41 cellular contexts compared by ENCODE assay signal in genomic region chr12:94077209-94077608, GRCh38.
"Had no signal": no experiment of that assay in that cellular context is flagged by ENCODE, and none has a peak within 500 bp of the region (broad histone marks: within the 10 kb centered on the region; RNA-seq: fewer than 3 reads in every experiment).

No MANE protein-coding gene starts in this region.

- H3K27me3 ChIP-seq: adrenal gland, ascending aorta, body of pancreas, brain microvascular endothelial cell, breast epithelium, cardiac muscle cell had no signal

- ATAC-seq: activated naive CD4-positive, alpha-beta T cell treated with anti-CD3 and anti-CD28 coated beads, Interleukin-2, amount 50 U/mL, for 72 hours; activated naive CD8-positive, alpha-beta T cell treated with anti-CD3 and anti-CD28 coated beads, Interleukin-2, amount 50 U/mL, for 24 hours; activated T-cell treated with anti-CD3 and anti-CD28 coated beads, Interleukin-2, amount 50 U/mL, for 4 hours; activated T-cell treated with anti-CD3 and anti-CD28 coated beads, Interleukin-2, amount 50 U/mL, for 72 hours; activated T-helper 17 cell treated with anti-CD3 and anti-CD28 coated beads, Interleukin-2, amount 50 U/mL, for 72 hours; body of pancreas had no signal

- H3K27ac Mint-ChIP-seq: activated naive CD4-positive, alpha-beta T cell treated with anti-CD3 and anti-CD28 coated beads for 36 hours; activated naive CD4-positive, alpha-beta T cell treated with anti-CD3 and anti-CD28 coated beads, Interleukin-2, amount 10 ng/mL, durations not matched to agents 7 days and 5 days; activated naive CD4-positive, alpha-beta T cell treated with anti-CD3 and anti-CD28 coated beads, Interleukin-2, amount 50 U/mL, for 24 hours; activated naive CD4-positive, alpha-beta T cell treated with anti-CD3 and anti-CD28 coated beads, Interleukin-2, amount 50 U/mL, for 72 hours; activated naive CD8-positive, alpha-beta T cell; activated naive CD8-positive, alpha-beta T cell treated with anti-CD3 and anti-CD28 coated beads for 36 hours; activated naive CD8-positive, alpha-beta T cell treated with anti-CD3 and anti-CD28 coated beads, Interleukin-2, amount 10 ng/mL, durations not matched to agents 7 days and 5 days; activated naive CD8-positive, alpha-beta T cell treated with anti-CD3 and anti-CD28 coated beads, Interleukin-2, amount 50 U/mL, for 24 hours; activated T-cell treated with anti-CD3 and anti-CD28 coated beads, Interleukin-2, amount 50 U/mL, for 24 hours; activated T-cell treated with anti-CD3 and anti-CD28 coated beads, Interleukin-2, amount 50 U/mL, for 72 hours; activated T-helper 1 cell treated with anti-CD3 and anti-CD28 coated beads, Interleukin-12 subunit alpha, Interleukin-12 subunit beta, Interleukin-2, Interleukin-4 antibody, amounts not matched to agents 30 ng/mL and 10 ng/mL and 1 ng/mL, durations not matched to agents 14 hours and 24 hours and 36 hours; activated T-helper 17 cell treated with anti-CD3 and anti-CD28 coated beads, Interleukin-2, amount 50 U/mL, for 72 hours; activated T-helper 2 cell treated with anti-CD3 and anti-CD28 coated beads, Interferon-gamma antibody, Interleukin-2, Interleukin-4, amounts not matched to agents 10 μg/mL and 5 μg/mL and 100 μg/mL, durations not matched to agents 14 hours and 24 hours and 36 hours; brain had no signal

- H3K36me3 ChIP-seq: adrenal gland, ascending aorta, brain microvascular endothelial cell, breast epithelium, cardiac muscle cell had no signal

- H3K27ac ChIP-seq: adrenal gland, body of pancreas, brain microvascular endothelial cell, breast epithelium, cardiac muscle cell had no signal

- H3K9me3 Mint-ChIP-seq: activated naive CD4-positive, alpha-beta T cell treated with anti-CD3 and anti-CD28 coated beads for 36 hours; activated naive CD4-positive, alpha-beta T cell treated with anti-CD3 and anti-CD28 coated beads, Interleukin-2, amount 10 ng/mL, durations not matched to agents 7 days and 5 days; activated naive CD4-positive, alpha-beta T cell treated with anti-CD3 and anti-CD28 coated beads, Interleukin-2, amount 50 U/mL, for 24 hours; activated naive CD4-positive, alpha-beta T cell treated with anti-CD3 and anti-CD28 coated beads, Interleukin-2, amount 50 U/mL, for 72 hours; activated naive CD8-positive, alpha-beta T cell treated with anti-CD3 and anti-CD28 coated beads for 36 hours; activated naive CD8-positive, alpha-beta T cell treated with anti-CD3 and anti-CD28 coated beads, Interleukin-2, amount 10 ng/mL, durations not matched to agents 7 days and 5 days; activated naive CD8-positive, alpha-beta T cell treated with anti-CD3 and anti-CD28 coated beads, Interleukin-2, amount 50 U/mL, for 24 hours; activated T-cell treated with anti-CD3 and anti-CD28 coated beads, Interleukin-2, amount 50 U/mL, for 24 hours; activated T-cell treated with anti-CD3 and anti-CD28 coated beads, Interleukin-2, amount 50 U/mL, for 4 hours; activated T-cell treated with anti-CD3 and anti-CD28 coated beads, Interleukin-2, amount 50 U/mL, for 72 hours; activated T-helper 1 cell treated with anti-CD3 and anti-CD28 coated beads, Interleukin-12 subunit alpha, Interleukin-12 subunit beta, Interleukin-2, Interleukin-4 antibody, amounts not matched to agents 30 ng/mL and 10 ng/mL and 1 ng/mL, durations not matched to agents 14 hours and 24 hours and 36 hours; activated T-helper 17 cell treated with anti-CD3 and anti-CD28 coated beads, Interleukin-2, amount 50 U/mL, for 72 hours; activated T-helper 2 cell treated with anti-CD3 and anti-CD28 coated beads, Interferon-gamma antibody, Interleukin-2, Interleukin-4, amounts not matched to agents 10 μg/mL and 5 μg/mL and 100 μg/mL, durations not matched to agents 14 hours and 24 hours and 36 hours; brain; central memory CD8-positive, alpha-beta T cell had no signal

- H3K4me1 Mint-ChIP-seq: central memory CD8-positive, alpha-beta T cell had no signal

- H3K4me1 ChIP-seq: body of pancreas, breast epithelium had no signal

- H3K27me3 Mint-ChIP-seq: activated naive CD4-positive, alpha-beta T cell treated with anti-CD3 and anti-CD28 coated beads, Interleukin-2, amount 50 U/mL, for 24 hours; activated T-cell treated with anti-CD3 and anti-CD28 coated beads, Interleukin-2, amount 50 U/mL, for 24 hours; activated T-helper 17 cell treated with anti-CD3 and anti-CD28 coated beads, Interleukin-2, amount 50 U/mL, for 72 hours; brain had no signal

- H3K9me3 ChIP-seq: adrenal gland, ascending aorta, body of pancreas, breast epithelium had no signal

- H3K36me3 Mint-ChIP-seq: activated naive CD4-positive, alpha-beta T cell treated with anti-CD3 and anti-CD28 coated beads, Interleukin-2, amount 50 U/mL, for 24 hours; activated naive CD4-positive, alpha-beta T cell treated with anti-CD3 and anti-CD28 coated beads, Interleukin-2, amount 50 U/mL, for 72 hours; activated naive CD8-positive, alpha-beta T cell; activated naive CD8-positive, alpha-beta T cell treated with anti-CD3 and anti-CD28 coated beads for 36 hours; activated naive CD8-positive, alpha-beta T cell treated with anti-CD3 and anti-CD28 coated beads, Interleukin-2, amount 10 ng/mL, durations not matched to agents 7 days and 5 days; brain had no signal

- FAIRE-seq: astrocyte, bronchial epithelial cell had no signal

- DNase-seq: activated effector memory CD4-positive, alpha-beta T cell treated with anti-CD3 and anti-CD28 coated beads, Interleukin-2, amount 50 U/mL, for 16 hours; activated effector memory CD4-positive, alpha-beta T cell treated with Interleukin-2 at 50 U/mL for 16 hours; activated gamma-delta T cell; activated gamma-delta T cell treated with Interleukin-2 at 50 U/mL for 16 hours; activated naive CD4-positive, alpha-beta T cell; activated naive CD4-positive, alpha-beta T cell treated with anti-CD3 and anti-CD28 coated beads for 36 hours; activated naive CD4-positive, alpha-beta T cell treated with anti-CD3 and anti-CD28 coated beads, Interleukin-2, amount 10 ng/mL, durations not matched to agents 7 days and 5 days; activated naive CD4-positive, alpha-beta T cell treated with anti-CD3 and anti-CD28 coated beads, Interleukin-2, amount 50 U/mL, for 16 hours; activated naive CD4-positive, alpha-beta T cell treated with Interleukin-2 at 50 U/mL for 16 hours; activated naive CD8-positive, alpha-beta T cell treated with anti-CD3 and anti-CD28 coated beads for 36 hours; activated naive CD8-positive, alpha-beta T cell treated with anti-CD3 and anti-CD28 coated beads, Interleukin-2, amount 10 ng/mL, durations not matched to agents 7 days and 5 days; activated naive CD8-positive, alpha-beta T cell treated with anti-CD3 and anti-CD28 coated beads, Interleukin-2, amount 50 U/mL, for 24 hours; activated T-cell treated with anti-CD3 and anti-CD28 coated beads for 4 hours; activated T-cell treated with anti-CD3 and anti-CD28 coated beads, Interleukin-2, amount 50 U/mL, for 1 hour; activated T-cell treated with anti-CD3 and anti-CD28 coated beads, Interleukin-2, amount 50 U/mL, for 24 hours; activated T-cell treated with anti-CD3 and anti-CD28 coated beads, Interleukin-2, amount 50 U/mL, for 4 hours; activated T-cell treated with anti-CD3 and anti-CD28 coated beads, Interleukin-2, amount 50 U/mL, for 48 hours; activated T-cell treated with anti-CD3 and anti-CD28 coated beads, Interleukin-2, amount 50 U/mL, for 72 hours; adrenal gland; amniotic stem cell; amygdala; anterior cingulate cortex; aorta; body of pancreas; brain microvascular endothelial cell; caudate nucleus; central memory CD4-positive, alpha-beta T cell; cerebellar nuclear complex had no signal

- H3K4me3 Mint-ChIP-seq: activated naive CD4-positive, alpha-beta T cell treated with anti-CD3 and anti-CD28 coated beads for 36 hours; activated naive CD4-positive, alpha-beta T cell treated with anti-CD3 and anti-CD28 coated beads, Interleukin-2, amount 10 ng/mL, durations not matched to agents 7 days and 5 days; activated naive CD4-positive, alpha-beta T cell treated with anti-CD3 and anti-CD28 coated beads, Interleukin-2, amount 50 U/mL, for 24 hours; activated naive CD8-positive, alpha-beta T cell; activated naive CD8-positive, alpha-beta T cell treated with anti-CD3 and anti-CD28 coated beads for 36 hours; activated naive CD8-positive, alpha-beta T cell treated with anti-CD3 and anti-CD28 coated beads, Interleukin-2, amount 10 ng/mL, durations not matched to agents 7 days and 5 days; activated naive CD8-positive, alpha-beta T cell treated with anti-CD3 and anti-CD28 coated beads, Interleukin-2, amount 50 U/mL, for 24 hours; activated T-cell treated with anti-CD3 and anti-CD28 coated beads, Interleukin-2, amount 50 U/mL, for 24 hours; activated T-cell treated with anti-CD3 and anti-CD28 coated beads, Interleukin-2, amount 50 U/mL, for 4 hours; activated T-cell treated with anti-CD3 and anti-CD28 coated beads, Interleukin-2, amount 50 U/mL, for 72 hours; activated T-helper 1 cell treated with anti-CD3 and anti-CD28 coated beads, Interleukin-12 subunit alpha, Interleukin-12 subunit beta, Interleukin-2, Interleukin-4 antibody, amounts not matched to agents 30 ng/mL and 10 ng/mL and 1 ng/mL, durations not matched to agents 14 hours and 24 hours and 36 hours; activated T-helper 17 cell treated with anti-CD3 and anti-CD28 coated beads, Interleukin-2, amount 50 U/mL, for 72 hours; brain; central memory CD8-positive, alpha-beta T cell had no signal

- H3K4me3 ChIP-seq: adrenal gland, ascending aorta, body of pancreas, breast epithelium, cardiac muscle cell had no signal
